Comparison of ENCODE assay signal across 14 cellular contexts in the genomic region with DNA sequence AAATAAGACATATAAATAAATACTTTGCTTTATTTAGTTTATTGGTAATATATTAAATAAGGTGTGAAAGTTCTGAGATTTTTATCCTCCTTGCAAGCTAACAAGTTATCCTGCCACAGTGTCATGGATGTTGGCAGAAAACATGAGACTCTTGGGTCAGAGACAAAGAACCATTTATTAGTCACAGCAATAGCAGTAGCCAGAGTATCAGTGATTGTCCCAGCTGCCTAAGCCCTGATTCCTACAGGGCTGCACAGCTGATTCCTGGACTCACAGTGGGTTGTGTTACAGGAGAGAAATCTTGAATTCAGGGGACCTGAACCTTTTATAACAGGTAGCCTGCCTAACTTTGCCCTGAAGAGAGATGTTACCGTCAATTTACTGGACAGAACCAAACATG.
"Had no signal": no experiment of that assay in that cellular context is flagged by ENCODE, and none has a peak within 500 bp of the region (broad histone marks: within the 10 kb centered on the region; RNA-seq: fewer than 3 reads in every experiment).

No MANE protein-coding gene starts in this region.

- DNase-seq: effector memory CD8-positive, alpha-beta T cell; occipital lobe; pancreas; retina; spleen; stimulated activated CD4-positive, alpha-beta T cell treated with anti-CD3 and anti-CD28 coated beads, Interleukin-15, amount 100 ng/mL, for 24 hours; stimulated activated CD4-positive, alpha-beta T cell treated with anti-CD3 and anti-CD28 coated beads, Interleukin-1b, Interleukin-23, amount 100 ng/mL, for 48 hours; stimulated activated CD4-positive, alpha-beta T cell treated with anti-CD3 and anti-CD28 coated beads, Interleukin-4, amount 100 ng/mL, for 24 hours; testis; upper lobe of right lung had no signal

- ATAC-seq: effector memory CD8-positive, alpha-beta T cell; gastroesophageal sphincter; sciatic nerve; stimulated activated memory B cell treated with anti-CD40 and anti-IgM and Interleukin-4, amounts not matched to agents 10 μg/mL and 1 μg/mL and 100 μg/mL, for 72 hours; upper lobe of right lung had no signal

- FAIRE-seq: islet of Langerhans had no signal
